In the genomic region with DNA sequence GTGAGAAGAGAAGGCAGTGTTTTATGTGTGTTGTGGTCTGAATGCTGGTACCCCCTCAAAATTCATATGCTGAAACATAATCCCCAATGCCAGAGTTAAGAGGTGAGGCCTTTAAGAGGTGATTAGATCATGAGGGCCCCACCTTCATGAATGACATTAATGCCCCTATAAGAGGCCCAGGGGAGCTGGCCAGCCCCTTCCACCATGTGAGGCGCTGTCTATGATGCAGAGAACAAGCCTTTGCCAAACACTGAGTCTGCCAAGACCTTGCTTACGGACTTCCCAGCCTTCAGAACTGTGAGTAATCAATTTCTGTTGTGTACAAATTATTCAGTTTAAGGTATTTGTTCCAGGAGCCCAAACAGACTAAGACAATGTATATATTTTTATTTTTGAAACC, we compare ENCODE assay signal across 13 cellular contexts. TPM values are rescaled to one million over a fixed set of nuclear protein-coding genes. Genes with fewer than 3 reads are reported as not detected.
DNase-seq lines count a peak whose midpoint lies in the region; ATAC-seq and TF ChIP-seq lines count a peak whose summit lies in the region.
"Had no signal": no experiment of that assay in that cellular context is flagged by ENCODE, and none has a peak within 500 bp of the region (broad histone marks: within the 10 kb centered on the region; RNA-seq: fewer than 3 reads in every experiment).

No MANE protein-coding gene starts in this region.

- H3K4me2 ChIP-seq in neural progenitor cell (no peak overlapping the region), PC-9 (no peak overlapping the region)

- intact Hi-C loops in PC-9 (cut with micrococcal nuclease; ENCODE audit: unreplicated experiment), result no loop called here

- H3K36me3 ChIP-seq in endodermal cell (ENCODE audit: control insufficient read depth, insufficient read depth, low read length), result peaks cover 48% of the 10 kb centered on the region
- H3K36me3 ChIP-seq in neural progenitor cell, result no peaks in the 10 kb centered on the region
- H3K36me3 ChIP-seq in PC-9 (ENCODE audit: low read depth), result no peaks in the 10 kb centered on the region
- H3K36me3 ChIP-seq: ovary had no signal

- H3K36me3 Mint-ChIP-seq in IgD-negative memory B cell (peaks cover 7% of the 10 kb centered on the region), endodermal cell (ENCODE audit: low read depth) (peaks cover 12% of the 10 kb centered on the region), neural progenitor cell (peaks cover 9% of the 10 kb centered on the region)

- H3K27me3 ChIP-seq in endodermal cell (ENCODE audit: control insufficient read depth, insufficient read depth, low read length, poor library complexity, severe bottlenecking) (no peaks in the 10 kb centered on the region), neural progenitor cell (no peaks in the 10 kb centered on the region), PC-9 (ENCODE audit: insufficient read depth, low read depth) (no peaks in the 10 kb centered on the region)
- H3K27me3 ChIP-seq: ovary had no signal

- no TSS peak for BruUV-seq in PC-9 (replicated peaks; lab: Mats Ljungman, UMichigan)

- H3K9me3 ChIP-seq in endodermal cell (ENCODE audit: control insufficient read depth, low read length), result no peaks in the 10 kb centered on the region
- no peaks in the 10 kb centered on the region for H3K9me3 ChIP-seq in neural progenitor cell (ENCODE audit: low read depth)
- H3K9me3 ChIP-seq in PC-9 (ENCODE audit: insufficient read depth, low read depth), result no peaks in the 10 kb centered on the region
- H3K9me3 ChIP-seq: ovary had no signal

- CTCF ChIA-PET in PC-9 (lab: Charles Lee), result no interaction called here

- peaks cover 92% of the 10 kb centered on the region for H4K20me1 ChIP-seq in neural progenitor cell (ENCODE audit: low read depth)
- peaks cover 21% of the 10 kb centered on the region for H4K20me1 ChIP-seq in PC-9 (ENCODE audit: insufficient read depth)

- no peaks in the 10 kb centered on the region for H3K9me2 ChIP-seq in PC-9 (ENCODE audit: insufficient read depth)

- TF ChIP-seq CTCF in endodermal cell (conservative IDR thresholded peaks at IDR 0.05) (no peak), neural progenitor cell (IDR thresholded peaks at IDR 0.05) (no peak), PC-9 (conservative IDR thresholded peaks at IDR 0.05) (no peak)

- H2AFZ ChIP-seq in neural progenitor cell (replicated peaks), result no peak overlapping the region
- H2AFZ ChIP-seq in PC-9, result no peak overlapping the region

- H3K9ac ChIP-seq in endodermal cell (ENCODE audit: extremely low read depth, low read length, poor library complexity, severe bottlenecking), result no peak overlapping the region
- H3K9ac ChIP-seq in neural progenitor cell, result no peak overlapping the region

- H3K27ac Mint-ChIP-seq in IgD-negative memory B cell (peak overlapping the region; percentile 43 to 90 (median 53)), endodermal cell (peak overlapping the region; percentile 30), neural progenitor cell (peak overlapping the region; percentile 59)

- H3K4me1 Mint-ChIP-seq in IgD-negative memory B cell, result peaks cover 48 to 79% (median 73%) of the 10 kb centered on the region in 3 donors
- peaks cover 44% of the 10 kb centered on the region for H3K4me1 Mint-ChIP-seq in endodermal cell
- peaks cover 60% of the 10 kb centered on the region for H3K4me1 Mint-ChIP-seq in neural progenitor cell

- ATAC-seq in HG03159 (IDR thresholded peaks at IDR 0.05; ENCODE audit: unreplicated experiment) (no peak), GM21528 (IDR thresholded peaks at IDR 0.05; ENCODE audit: low FRiP score, unreplicated experiment) (no peak)

- H3K79me2 ChIP-seq in neural progenitor cell (ENCODE audit: low read depth) (peaks cover 95% of the 10 kb centered on the region), PC-9 (ENCODE audit: low read depth) (peaks cover 66% of the 10 kb centered on the region)

- POLR2A ChIA-PET in PC-9 (lab: Charles Lee; ENCODE audit: unreplicated experiment), result no interaction called here

- peak; percentile 44 for DNase-seq in AG20443 (ENCODE audit: low spot score)
- no peak for DNase-seq in endodermal cell
- no peak for DNase-seq in neural progenitor cell (ENCODE audit: low spot score)
- DNase-seq in PC-9, result no peak
- DNase-seq in NCI-H1048 (lab: John Stamatoyannopoulos, UW), result no peak
- DNase-seq: activated gamma-delta T cell treated with Interleukin-2 at 50 U/mL for 16 hours, Calu3, NCI-H2029 treated with DMSO at 0.1 percent for 48 hours, OCI-M1, ovary had no signal

- H3K9me3 Mint-ChIP-seq in IgD-negative memory B cell (no peaks in the 10 kb centered on the region), endodermal cell (no peaks in the 10 kb centered on the region), neural progenitor cell (no peaks in the 10 kb centered on the region)

- H3K4me3 Mint-ChIP-seq in IgD-negative memory B cell (peak overlapping the region in 3 of 4 donors; percentile 25 to 70 (median 51)), endodermal cell (no peak overlapping the region), neural progenitor cell (no peak overlapping the region)

- H3K27ac ChIP-seq in endodermal cell (ENCODE audit: low read depth, low read length) (no peak overlapping the region), neural progenitor cell (no peak overlapping the region), PC-9 (no peak overlapping the region)

- H3K4me1 ChIP-seq in endodermal cell (ENCODE audit: control insufficient read depth, insufficient read depth, low read length) (peaks cover 13% of the 10 kb centered on the region), neural progenitor cell (peaks cover 51% of the 10 kb centered on the region), PC-9 (replicated peaks; ENCODE audit: insufficient read depth) (peaks cover 15% of the 10 kb centered on the region)

- 92 to 100% methylated on average over 1 to 2 of the region's 2 CpGs for whole genome bisulfite sequencing in endodermal cell (ENCODE audit: insufficient coverage in 1 of 2, insufficient read length in 1 of 2), 2 experiments

- H3K27me3 Mint-ChIP-seq in IgD-negative memory B cell (no peaks in the 10 kb centered on the region), endodermal cell (ENCODE audit: insufficient read depth) (no peaks in the 10 kb centered on the region), neural progenitor cell (ENCODE audit: insufficient read depth, low read depth) (peaks cover 4% of the 10 kb centered on the region)

- H3F3A ChIP-seq in neural progenitor cell (ENCODE audit: low read depth) (peaks cover 7% of the 10 kb centered on the region), PC-9 (ENCODE audit: insufficient read depth, low read depth) (peaks cover 4% of the 10 kb centered on the region; the same call in 1 of the 2 replicates)

- no peak overlapping the region for H3K4me3 ChIP-seq in endodermal cell (ENCODE audit: low read length)
- H3K4me3 ChIP-seq in neural progenitor cell, result no peak overlapping the region
- no peak overlapping the region for H3K4me3 ChIP-seq in PC-9
- H3K4me3 ChIP-seq: ovary had no signal

RNA-seq across cellular contexts. Expression of a gene that starts 20.2 kb away (rescaled TPM):
- polyA plus RNA-seq in IgD-negative memory B cell, result 419 TPM
- total RNA-seq in endodermal cell (100 to 1,000 TPM; 334 to 362 TPM), neural progenitor cell (ENCODE audit: low replicate concordance) (134 and 198 TPM in 2 replicates), PC-9 (2021) (222 and 274 TPM in 2 replicates)
- 254 TPM for polyA plus RNA-seq in endodermal cell (2013, experiment 1 of 2)
- 240 TPM for polyA plus RNA-seq in endodermal cell (2013, experiment 2 of 2)

Comparison
In these comparisons a context has a peak if more than half of its experiments do, and no peak if none do; other contexts are left out.
1. H3K4me3 Mint-ChIP-seq: peak in IgD-negative memory B cell (3 of 4); none in endodermal cell (single experiment) and neural progenitor cell (single experiment).
2. Peak in every context shown above with its lines, with median percentiles within 50 percentile points of each other: H3K27ac Mint-ChIP-seq.